ENCODE assay signal across 8 cellular contexts in genomic region chr7:98280791-98281756, GRCh38. TPM values are rescaled to one million over a fixed set of nuclear protein-coding genes. Genes with fewer than 3 reads are reported as not detected.
A peak's percentile ranks its signal among the peaks of the same experiment; 100 is the strongest.
DNase-seq lines count a peak whose midpoint lies in the region; ATAC-seq and TF ChIP-seq lines count a peak whose summit lies in the region.

TSS of gene BRI3 (plus strand) at chr7:98281686. CDS start at chr7:98281796, 110 bp downstream.

- H3K27ac ChIP-seq in Karpas-422 (ENCODE audit: low read length) = no peak within 1 kb of the TSS

- H3K4me2 ChIP-seq in Karpas-422 (ENCODE audit: low read depth, low read length, poor library complexity, severe bottlenecking) = peak within 1 kb of the TSS; percentile 81

- ATAC-seq in GM21717 (IDR thresholded peaks at IDR 0.05; ENCODE audit: unreplicated experiment) = peak; percentile 75

- peak within 1 kb of the TSS; percentile 73 for H3K4me3 ChIP-seq in Karpas-422 (ENCODE audit: low read length)
- H3K4me3 ChIP-seq in fibroblast of pulmonary artery (replicated peaks; ENCODE audit: low read depth, low read length) = peak within 1 kb of the TSS; percentile 95

- H3K4me1 ChIP-seq in Karpas-422 (ENCODE audit: low read length) = peaks cover 18% of the 10 kb centered on the region

- no peaks in the 10 kb centered on the region for H3K9me3 Mint-ChIP-seq in activated T-helper 2 cell treated with anti-CD3 and anti-CD28 coated beads, Interferon-gamma antibody, Interleukin-2, Interleukin-4, amounts not matched to agents 10 μg/mL and 5 μg/mL and 100 μg/mL, durations not matched to agents 14 hours and 24 hours and 36 hours
- no peaks in the 10 kb centered on the region for H3K9me3 Mint-ChIP-seq in nephron
- no peaks in the 10 kb centered on the region for H3K9me3 Mint-ChIP-seq in stimulated activated naive CD8-positive, alpha-beta T cell treated with anti-CD3 and anti-CD28 coated beads, Interleukin-15, Interleukin-2, amounts not matched to agents 100 ng/mL and 50 ng/mL, for 24 hours

- TF ChIP-seq CTCF in fibroblast of pulmonary artery (IDR thresholded peaks at IDR 0.05; ENCODE audit: low read length, missing control alignments) (no peak), nephron (IDR thresholded peaks at IDR 0.05; ENCODE audit: unreplicated experiment in 3 of 3) (no peak)

- H4K20me1 ChIP-seq in Karpas-422 (ENCODE audit: insufficient read depth, low read depth, low read length) = peaks cover under 1% of the 10 kb centered on the region; the same call in 1 of the 2 replicates

- no peaks in the 10 kb centered on the region for H3K27me3 ChIP-seq in Karpas-422 (ENCODE audit: low read length)

- H3K27ac Mint-ChIP-seq in activated T-helper 2 cell treated with anti-CD3 and anti-CD28 coated beads, Interferon-gamma antibody, Interleukin-2, Interleukin-4, amounts not matched to agents 10 μg/mL and 5 μg/mL and 100 μg/mL, durations not matched to agents 14 hours and 24 hours and 36 hours = peak within 1 kb of the TSS; percentile 80
- H3K27ac Mint-ChIP-seq in nephron = peak within 1 kb of the TSS; percentile 58 to 94 (median 90)
- H3K27ac Mint-ChIP-seq in stimulated activated naive CD8-positive, alpha-beta T cell treated with anti-CD3 and anti-CD28 coated beads, Interleukin-15, Interleukin-2, amounts not matched to agents 100 ng/mL and 50 ng/mL, for 24 hours = no peak within 1 kb of the TSS

- H3K4me3 Mint-ChIP-seq in activated T-helper 2 cell treated with anti-CD3 and anti-CD28 coated beads, Interferon-gamma antibody, Interleukin-2, Interleukin-4, amounts not matched to agents 10 μg/mL and 5 μg/mL and 100 μg/mL, durations not matched to agents 14 hours and 24 hours and 36 hours (ENCODE audit: low read depth) = peak within 1 kb of the TSS; percentile 86
- peak within 1 kb of the TSS; percentile 91 to 97 (median 94) for H3K4me3 Mint-ChIP-seq in nephron
- peak within 1 kb of the TSS; percentile 81 for H3K4me3 Mint-ChIP-seq in stimulated activated naive CD8-positive, alpha-beta T cell treated with anti-CD3 and anti-CD28 coated beads, Interleukin-15, Interleukin-2, amounts not matched to agents 100 ng/mL and 50 ng/mL, for 24 hours

- no peaks in the 10 kb centered on the region for H3K79me2 ChIP-seq in Karpas-422 (ENCODE audit: low read length)

- no peaks in the 10 kb centered on the region for H3K27me3 Mint-ChIP-seq in activated T-helper 2 cell treated with anti-CD3 and anti-CD28 coated beads, Interferon-gamma antibody, Interleukin-2, Interleukin-4, amounts not matched to agents 10 μg/mL and 5 μg/mL and 100 μg/mL, durations not matched to agents 14 hours and 24 hours and 36 hours (ENCODE audit: low read depth)
- H3K27me3 Mint-ChIP-seq in nephron (ENCODE audit: low read depth) = no peaks in the 10 kb centered on the region
- no peaks in the 10 kb centered on the region for H3K27me3 Mint-ChIP-seq in stimulated activated naive CD8-positive, alpha-beta T cell treated with anti-CD3 and anti-CD28 coated beads, Interleukin-15, Interleukin-2, amounts not matched to agents 100 ng/mL and 50 ng/mL, for 24 hours

- DNase-seq in DMS53 treated with DMSO at 0.1 percent for 48 hours (lab: John Stamatoyannopoulos, UW; ENCODE audit: unreplicated experiment) = peak; percentile 90
- DNase-seq in Karpas-422 = peak; percentile 97
- DNase-seq in RPMI8226 = peak; percentile 96
- peak; percentile 76 for DNase-seq in activated T-helper 2 cell treated with anti-CD3 and anti-CD28 coated beads, Interferon-gamma antibody, Interleukin-2, Interleukin-4, amounts not matched to agents 10 μg/mL and 5 μg/mL and 100 μg/mL, durations not matched to agents 14 hours and 24 hours and 36 hours (ENCODE audit: low spot score)
- DNase-seq in fibroblast of pulmonary artery (ENCODE audit: low read depth) = peak; percentile 85

- peak within 1 kb of the TSS; percentile 77 for H2AFZ ChIP-seq in Karpas-422 (ENCODE audit: low read length)

- peaks cover 16% of the 10 kb centered on the region for H3K36me3 Mint-ChIP-seq in activated T-helper 2 cell treated with anti-CD3 and anti-CD28 coated beads, Interferon-gamma antibody, Interleukin-2, Interleukin-4, amounts not matched to agents 10 μg/mL and 5 μg/mL and 100 μg/mL, durations not matched to agents 14 hours and 24 hours and 36 hours (ENCODE audit: low read depth)
- peaks cover 8% of the 10 kb centered on the region for H3K36me3 Mint-ChIP-seq in nephron (ENCODE audit: low read depth)
- H3K36me3 Mint-ChIP-seq in stimulated activated naive CD8-positive, alpha-beta T cell treated with anti-CD3 and anti-CD28 coated beads, Interleukin-15, Interleukin-2, amounts not matched to agents 100 ng/mL and 50 ng/mL, for 24 hours (ENCODE audit: low read depth) = peaks cover 8% of the 10 kb centered on the region

- H3K4me1 Mint-ChIP-seq in activated T-helper 2 cell treated with anti-CD3 and anti-CD28 coated beads, Interferon-gamma antibody, Interleukin-2, Interleukin-4, amounts not matched to agents 10 μg/mL and 5 μg/mL and 100 μg/mL, durations not matched to agents 14 hours and 24 hours and 36 hours (ENCODE audit: low read depth) = peaks cover 13% of the 10 kb centered on the region
- peaks cover 28% of the 10 kb centered on the region for H3K4me1 Mint-ChIP-seq in nephron
- peaks cover 32% of the 10 kb centered on the region for H3K4me1 Mint-ChIP-seq in stimulated activated naive CD8-positive, alpha-beta T cell treated with anti-CD3 and anti-CD28 coated beads, Interleukin-15, Interleukin-2, amounts not matched to agents 100 ng/mL and 50 ng/mL, for 24 hours (ENCODE audit: low read depth)

- no peaks in the 10 kb centered on the region for H3K9me3 ChIP-seq in Karpas-422 (ENCODE audit: low read length)

- no peaks in the 10 kb centered on the region for H3K9me2 ChIP-seq in Karpas-422 (replicated peaks; ENCODE audit: insufficient read depth, low read length)

- peak within 1 kb of the TSS; percentile 77 for H3K9ac ChIP-seq in Karpas-422 (ENCODE audit: low read length)

- H3K36me3 ChIP-seq in Karpas-422 (ENCODE audit: insufficient read depth, low read length) = no peaks in the 10 kb centered on the region

- intact Hi-C loops in activated T-helper 2 cell treated with anti-CD3 and anti-CD28 coated beads, Interferon-gamma antibody, Interleukin-2, Interleukin-4, amounts not matched to agents 10 μg/mL and 5 μg/mL and 100 μg/mL, durations not matched to agents 14 hours and 24 hours and 36 hours (cut with micrococcal nuclease) = loop anchor here (1.0 to 10.0 kb wide), 3 partner anchors 30 to 176 kb away; partner anchors contain the start of genes BAIAP2L1 and LMTK2

RNA-seq across cellular contexts. Expression of gene BRI3, which starts in this region (rescaled TPM):
- total RNA-seq in Karpas-422 (2014; rRNA removed; shearing (Covaris generic); ENCODE audit: low replicate concordance) = 26.6 and 34.7 TPM in 2 replicates
- total RNA-seq in activated T-helper 2 cell treated with anti-CD3 and anti-CD28 coated beads, Interferon-gamma antibody, Interleukin-2, Interleukin-4, amounts not matched to agents 10 μg/mL and 5 μg/mL and 100 μg/mL, durations not matched to agents 14 hours and 24 hours and 36 hours = 63.6 and 67.6 TPM in 2 replicates
